ENCODE assay signal across 8 cellular contexts in genomic region chr14:24271134-24271833, GRCh38. TPM values are rescaled to one million over a fixed set of nuclear protein-coding genes. Genes with fewer than 3 reads are reported as not detected.
DNase-seq lines count a peak whose midpoint lies in the region; ATAC-seq and TF ChIP-seq lines count a peak whose summit lies in the region.

RABGGTA (minus strand) TSS chr14:24271597; CDS start chr14:24271115, 482 bp downstream.

- H3K9me3 ChIP-seq in BLaER1 treated with 17β-estradiol and CSF1 and Interleukin-3, amounts not matched to agents 10 nM and 100 nM (replicated peaks in 1 of 11): no peaks in the 10 kb centered on the region
- H3K9me3 ChIP-seq in liver (ENCODE audit: control insufficient read depth in 4 of 4, low read length in 3 of 4): no peaks in the 10 kb centered on the region

- TF ChIP-seq RAD21 in liver (IDR thresholded peaks at IDR 0.05): peak in 1 of 2 donors; percentile 70

- under 1% methylated on average over 61 of the region's 61 CpGs for WGBS in liver

- H3K4me2 ChIP-seq in BLaER1 treated with 17β-estradiol and CSF1 and Interleukin-3, amounts not matched to agents 10 nM and 100 nM: peak within 1 kb of the TSS; percentile 89 to 97 (median 94)

- ATAC-seq in GM19324 (IDR thresholded peaks at IDR 0.05; ENCODE audit: low FRiP score, unreplicated experiment) (peak; percentile 93), HG03469 (IDR thresholded peaks at IDR 0.05; ENCODE audit: unreplicated experiment) (peak; percentile 83)

- peak within 1 kb of the TSS; percentile 72 to 95 (median 82) for H3K4me3 ChIP-seq in BLaER1 treated with 17β-estradiol and CSF1 and Interleukin-3, amounts not matched to agents 10 nM and 100 nM
- H3K4me3 ChIP-seq in liver (ENCODE audit: low read depth in 1 of 3, low read length in 3 of 3): peak within 1 kb of the TSS; percentile 59 to 87 (median 82)

- peaks cover 0 to 4% (median 0%) of the 10 kb centered on the region in 11 experiments; a peak in 1 of 22 replicates for H4K20me1 ChIP-seq in BLaER1 treated with 17β-estradiol and CSF1 and Interleukin-3, amounts not matched to agents 10 nM and 100 nM

- peak; percentile 62 for TF ChIP-seq CTCF in liver (IDR thresholded peaks at IDR 0.05; ENCODE audit: low read depth, low read length, missing input control)

- peak within 1 kb of the TSS; percentile 95 to 100 (median 98) for H3K27ac ChIP-seq in BLaER1 treated with 17β-estradiol and CSF1 and Interleukin-3, amounts not matched to agents 10 nM and 100 nM
- H3K27ac ChIP-seq in liver (ENCODE audit: low read depth in 1 of 2, low read length in 2 of 2): peak within 1 kb of the TSS; percentile 92 to 96

- no peaks in the 10 kb centered on the region for H3K27me3 ChIP-seq in BLaER1 treated with 17β-estradiol and CSF1 and Interleukin-3, amounts not matched to agents 10 nM and 100 nM
- no peaks in the 10 kb centered on the region for H3K27me3 ChIP-seq in liver (ENCODE audit: control insufficient read depth in 4 of 4, insufficient read depth in 4 of 4, low read length in 3 of 4)

- DNase-seq in NCI-H526 (lab: John Stamatoyannopoulos, UW) (peak; percentile 86 to 95), dermis blood vessel endothelial cell (peak; percentile 93)
- peak; percentile 90 for DNase-seq in activated CD4-positive, alpha-beta T cell treated with anti-CD3 and anti-CD28 coated beads, Interleukin-2, amount 50 U/mL, for 1 hour
- peak; percentile 89 for DNase-seq in stimulated activated CD4-positive, alpha-beta T cell treated with anti-CD3 and anti-CD28 coated beads, Interleukin-4, amount 100 ng/mL, for 24 hours

- peaks cover 24 to 66% (median 57%) of the 10 kb centered on the region in 10 experiments for H3K4me1 ChIP-seq in BLaER1 treated with 17β-estradiol and CSF1 and Interleukin-3, amounts not matched to agents 10 nM and 100 nM
- peaks cover 1 to 19% (median 5%) of the 10 kb centered on the region in 4 donors for H3K4me1 ChIP-seq in liver (ENCODE audit: control insufficient read depth in 4 of 4, insufficient read depth in 4 of 4, low read length in 3 of 4)

- peak within 1 kb of the TSS; percentile 92 to 100 (median 98) for H3K9ac ChIP-seq in BLaER1 treated with 17β-estradiol and CSF1 and Interleukin-3, amounts not matched to agents 10 nM and 100 nM
- peak within 1 kb of the TSS; percentile 48 to 80 for H3K9ac ChIP-seq in liver (ENCODE audit: low read depth in 1 of 2, low read length in 2 of 2)

- H3K36me3 ChIP-seq in BLaER1 treated with 17β-estradiol and CSF1 and Interleukin-3, amounts not matched to agents 10 nM and 100 nM: peaks cover 12 to 40% (median 30%) of the 10 kb centered on the region in 11 experiments; a peak in 20 of 22 replicates
- peaks cover 0 to 28% (median 7%) of the 10 kb centered on the region in 4 donors for H3K36me3 ChIP-seq in liver (ENCODE audit: control insufficient read depth in 4 of 4, insufficient read depth in 3 of 4, low read depth in 1 of 4, low read length in 3 of 4)

TF ChIP-seq in liver, 16 proteins besides CTCF, POLR2A, EP300 and RAD21:
- TF ChIP-seq HNF4A (conservative IDR thresholded peaks at IDR 0.05) (no peak), FOXA2 (IDR thresholded peaks at IDR 0.05) (no peak), SP1 (IDR thresholded peaks at IDR 0.05) (peak; percentile 47), GABPA (IDR thresholded peaks at IDR 0.05 in 1 of 2, conservative IDR thresholded peaks at IDR 0.05 in 1 of 2) (peak in 1 of 2 donors; percentile 77)
- TF ChIP-seq, protein P1, sequence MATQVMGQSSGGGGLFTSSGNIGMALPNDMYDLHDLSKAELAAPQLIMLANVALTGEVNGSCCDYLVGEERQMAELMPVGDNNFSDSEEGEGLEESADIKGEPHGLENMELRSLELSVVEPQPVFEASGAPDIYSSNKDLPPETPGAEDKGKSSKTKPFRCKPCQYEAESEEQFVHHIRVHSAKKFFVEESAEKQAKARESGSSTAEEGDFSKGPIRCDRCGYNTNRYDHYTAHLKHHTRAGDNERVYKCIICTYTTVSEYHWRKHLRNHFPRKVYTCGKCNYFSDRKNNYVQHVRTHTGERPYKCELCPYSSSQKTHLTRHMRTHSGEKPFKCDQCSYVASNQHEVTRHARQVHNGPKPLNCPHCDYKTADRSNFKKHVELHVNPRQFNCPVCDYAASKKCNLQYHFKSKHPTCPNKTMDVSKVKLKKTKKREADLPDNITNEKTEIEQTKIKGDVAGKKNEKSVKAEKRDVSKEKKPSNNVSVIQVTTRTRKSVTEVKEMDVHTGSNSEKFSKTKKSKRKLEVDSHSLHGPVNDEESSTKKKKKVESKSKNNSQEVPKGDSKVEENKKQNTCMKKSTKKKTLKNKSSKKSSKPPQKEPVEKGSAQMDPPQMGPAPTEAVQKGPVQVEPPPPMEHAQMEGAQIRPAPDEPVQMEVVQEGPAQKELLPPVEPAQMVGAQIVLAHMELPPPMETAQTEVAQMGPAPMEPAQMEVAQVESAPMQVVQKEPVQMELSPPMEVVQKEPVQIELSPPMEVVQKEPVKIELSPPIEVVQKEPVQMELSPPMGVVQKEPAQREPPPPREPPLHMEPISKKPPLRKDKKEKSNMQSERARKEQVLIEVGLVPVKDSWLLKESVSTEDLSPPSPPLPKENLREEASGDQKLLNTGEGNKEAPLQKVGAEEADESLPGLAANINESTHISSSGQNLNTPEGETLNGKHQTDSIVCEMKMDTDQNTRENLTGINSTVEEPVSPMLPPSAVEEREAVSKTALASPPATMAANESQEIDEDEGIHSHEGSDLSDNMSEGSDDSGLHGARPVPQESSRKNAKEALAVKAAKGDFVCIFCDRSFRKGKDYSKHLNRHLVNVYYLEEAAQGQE (IDR thresholded peaks at IDR 0.05): peak; percentile 59

RNA-seq across cellular contexts. Expression of gene RABGGTA, which starts in this region (rescaled TPM):
- total RNA-seq in dermis blood vessel endothelial cell (27.9 and 28.6 TPM in 2 replicates), liver (10 to 100 TPM in 1 of 2 donors, 1 to 10 TPM in 1; 7.5 to 19.7 TPM)
- polyA plus RNA-seq in liver: 10 to 100 TPM; 11.7 to 14.7 TPM

Comparison
In these comparisons a context has a peak if more than half of its experiments do, and no peak if none do; other contexts are left out.
1. Peak in every context shown above with its lines: DNase-seq, ATAC-seq, H3K4me3 ChIP-seq and H3K27ac ChIP-seq.